ENCODE assay signal across 1 cellular context in genomic region chr6:22363166-22363965, GRCh38.
TF ChIP-seq lines count a peak whose summit lies in the region.

No MANE protein-coding gene starts in this region.

TF ChIP-seq in GM23338, 12 proteins besides CTCF, POLR2A, EP300 and RAD21 (continued from another document):
- TF ChIP-seq REST (IDR thresholded peaks at IDR 0.05; ENCODE audit: unreplicated experiment): no peak
TF ChIP-seq in GM23338: peak in this region for 0.
